15 cellular contexts compared by ENCODE assay signal in the genomic region with DNA sequence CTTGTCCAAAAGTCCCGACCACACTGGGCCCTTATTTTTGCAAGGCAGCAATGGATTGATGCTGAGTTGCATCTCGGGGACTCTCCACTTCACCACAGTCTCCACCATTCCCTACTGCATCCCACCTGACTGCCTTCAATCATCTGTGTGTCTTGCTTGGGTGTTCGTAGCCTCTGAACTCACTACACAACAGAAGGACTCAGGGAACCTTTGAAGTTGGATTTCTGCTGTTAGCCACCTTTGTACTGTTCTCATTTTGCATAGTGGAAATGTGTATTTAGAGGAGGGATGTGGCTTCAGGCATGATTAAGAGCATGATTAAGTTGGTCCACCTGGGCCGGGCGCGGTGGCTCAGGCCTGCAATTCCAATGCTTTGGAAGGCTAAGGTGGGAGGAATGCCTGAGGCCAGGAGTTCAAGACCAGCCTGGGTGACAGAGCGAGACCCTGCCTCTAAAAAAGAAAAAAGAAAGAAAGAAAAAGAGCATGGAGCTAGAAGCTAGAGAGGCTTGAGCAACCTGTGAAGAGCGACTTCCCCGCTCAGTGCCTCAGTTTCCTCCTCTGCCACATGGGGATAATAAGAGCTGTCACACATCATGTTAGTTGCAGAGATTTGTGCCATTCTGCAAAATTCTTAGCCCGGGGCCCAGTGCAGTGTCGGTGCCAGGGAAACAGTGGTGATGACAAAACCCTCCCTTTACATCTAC.
DNase-seq lines count a peak whose midpoint lies in the region; ATAC-seq and TF ChIP-seq lines count a peak whose summit lies in the region.
"Had no signal": no experiment of that assay in that cellular context is flagged by ENCODE, and none has a peak within 500 bp of the region (broad histone marks: within the 10 kb centered on the region; RNA-seq: fewer than 3 reads in every experiment).

No MANE protein-coding gene starts in this region.

- no peak for DNase-seq in activated naive CD4-positive, alpha-beta T cell treated with anti-CD3 and anti-CD28 coated beads, Interleukin-2, amount 10 ng/mL, durations not matched to agents 7 days and 5 days
- peak in 1 of 9 donors; percentile 22 for DNase-seq in naive thymus-derived CD4-positive, alpha-beta T cell
- DNase-seq in upper lobe of left lung (no peak), HK-2 (ENCODE audit: unreplicated experiment) (no peak)
- DNase-seq: activated B cell treated with CpG ODN at 0.5 μM for 24 hours; activated effector memory CD4-positive, alpha-beta T cell treated with Interleukin-2 at 50 U/mL for 16 hours; H7; NCI-H1092; RPMI8226 had no signal

- no peaks in the 10 kb centered on the region for H3K36me3 ChIP-seq in duodenal mucosa (ENCODE audit: control insufficient read depth in 1 of 2, insufficient read depth in 2 of 2, low read length in 2 of 2)
- no peaks in the 10 kb centered on the region for H3K36me3 ChIP-seq in naive thymus-derived CD4-positive, alpha-beta T cell (ENCODE audit: control insufficient read depth in 2 of 3, insufficient read depth in 3 of 3, low read length in 3 of 3)
- no peaks in the 10 kb centered on the region for H3K36me3 ChIP-seq in upper lobe of left lung

- H3K27ac Mint-ChIP-seq in activated naive CD4-positive, alpha-beta T cell treated with anti-CD3 and anti-CD28 coated beads, Interleukin-2, amount 50 U/mL, for 24 hours, result peak overlapping the region; percentile 59
- H3K27ac Mint-ChIP-seq in activated naive CD4-positive, alpha-beta T cell treated with anti-CD3 and anti-CD28 coated beads, Interleukin-2, amount 10 ng/mL, durations not matched to agents 7 days and 5 days, result no peak overlapping the region
- peak overlapping the region in 8 of 9 donors; percentile 38 to 79 (median 70) for H3K27ac Mint-ChIP-seq in naive thymus-derived CD4-positive, alpha-beta T cell
- H3K27ac Mint-ChIP-seq: activated B cell treated with CpG ODN at 0.5 μM for 24 hours; stimulated activated effector memory CD8-positive, alpha-beta T cell treated with anti-CD3 and anti-CD28 coated beads, Interleukin-12 subunit alpha, Interleukin-12 subunit beta, amount 100 ng/mL, for 72 hours had no signal

- no peaks in the 10 kb centered on the region for H3K9me3 Mint-ChIP-seq in activated naive CD4-positive, alpha-beta T cell treated with anti-CD3 and anti-CD28 coated beads, Interleukin-2, amount 50 U/mL, for 24 hours
- H3K9me3 Mint-ChIP-seq in activated naive CD4-positive, alpha-beta T cell treated with anti-CD3 and anti-CD28 coated beads, Interleukin-2, amount 10 ng/mL, durations not matched to agents 7 days and 5 days, result no peaks in the 10 kb centered on the region
- H3K9me3 Mint-ChIP-seq in naive thymus-derived CD4-positive, alpha-beta T cell, result no peaks in the 10 kb centered on the region
- H3K9me3 Mint-ChIP-seq: activated B cell treated with CpG ODN at 0.5 μM for 24 hours; stimulated activated effector memory CD8-positive, alpha-beta T cell treated with anti-CD3 and anti-CD28 coated beads, Interleukin-12 subunit alpha, Interleukin-12 subunit beta, amount 100 ng/mL, for 72 hours had no signal

- ATAC-seq in naive thymus-derived CD4-positive, alpha-beta T cell, result no peak
- ATAC-seq in upper lobe of left lung (ENCODE audit: low FRiP score in 2 of 2) (no peak), GM19397 (IDR thresholded peaks at IDR 0.05; ENCODE audit: unreplicated experiment) (no peak), HG03135 (IDR thresholded peaks at IDR 0.05; ENCODE audit: unreplicated experiment) (no peak)
- ATAC-seq: stimulated activated effector memory CD8-positive, alpha-beta T cell treated with anti-CD3 and anti-CD28 coated beads, Interleukin-12 subunit alpha, Interleukin-12 subunit beta, amount 100 ng/mL, for 72 hours had no signal

- no peak for TF ChIP-seq POLR2A in upper lobe of left lung (IDR thresholded peaks at IDR 0.05)

- no peaks in the 10 kb centered on the region for H3K36me3 Mint-ChIP-seq in activated naive CD4-positive, alpha-beta T cell treated with anti-CD3 and anti-CD28 coated beads, Interleukin-2, amount 50 U/mL, for 24 hours
- no peaks in the 10 kb centered on the region for H3K36me3 Mint-ChIP-seq in activated naive CD4-positive, alpha-beta T cell treated with anti-CD3 and anti-CD28 coated beads, Interleukin-2, amount 10 ng/mL, durations not matched to agents 7 days and 5 days
- peaks cover 0 to 4% (median 0%) of the 10 kb centered on the region in 5 donors for H3K36me3 Mint-ChIP-seq in naive thymus-derived CD4-positive, alpha-beta T cell
- H3K36me3 Mint-ChIP-seq: stimulated activated effector memory CD8-positive, alpha-beta T cell treated with anti-CD3 and anti-CD28 coated beads, Interleukin-12 subunit alpha, Interleukin-12 subunit beta, amount 100 ng/mL, for 72 hours had no signal

- 74 to 79% methylated on average over 11 of the region's 11 CpGs for WGBS in upper lobe of left lung, 2 donors

- H3K27ac ChIP-seq in duodenal mucosa (ENCODE audit: low read depth, low read length), result peak overlapping the region; percentile 5
- H3K27ac ChIP-seq in naive thymus-derived CD4-positive, alpha-beta T cell (ENCODE audit: low read depth, low read length), result no peak overlapping the region
- peak overlapping the region; percentile 27 to 50 (median 32) for H3K27ac ChIP-seq in upper lobe of left lung

- intact Hi-C loops in naive thymus-derived CD4-positive, alpha-beta T cell (cut with micrococcal nuclease), result loop anchor here in 1 of 2 donors (5.0 kb wide), 1 partner anchor 52 kb away; no protein-coding TSS in a partner anchor

- no peak overlapping the region for H3K9ac ChIP-seq in duodenal mucosa (ENCODE audit: low read depth in 1 of 2, low read length in 2 of 2)

- POLR2A ChIA-PET in naive thymus-derived CD4-positive, alpha-beta T cell (lab: Charles Lee), result no interaction called here

- H3K4me3 ChIP-seq in duodenal mucosa (ENCODE audit: low read depth in 1 of 2, low read length in 2 of 2) (no peak overlapping the region), upper lobe of left lung (no peak overlapping the region)
- no peak overlapping the region for H3K4me3 ChIP-seq in naive thymus-derived CD4-positive, alpha-beta T cell (ENCODE audit: low read length)

- H3K9me3 ChIP-seq in duodenal mucosa (ENCODE audit: control insufficient read depth in 1 of 2, low read length in 2 of 2) (no peaks in the 10 kb centered on the region), upper lobe of left lung (no peaks in the 10 kb centered on the region)
- no peaks in the 10 kb centered on the region for H3K9me3 ChIP-seq in naive thymus-derived CD4-positive, alpha-beta T cell (ENCODE audit: control insufficient read depth in 2 of 3, low read length in 3 of 3)

- no peaks in the 10 kb centered on the region for H3K27me3 Mint-ChIP-seq in activated naive CD4-positive, alpha-beta T cell treated with anti-CD3 and anti-CD28 coated beads, Interleukin-2, amount 50 U/mL, for 24 hours
- H3K27me3 Mint-ChIP-seq in activated naive CD4-positive, alpha-beta T cell treated with anti-CD3 and anti-CD28 coated beads, Interleukin-2, amount 10 ng/mL, durations not matched to agents 7 days and 5 days, result peaks cover 23% of the 10 kb centered on the region
- peaks cover 0 to 2% (median 0%) of the 10 kb centered on the region in 5 donors for H3K27me3 Mint-ChIP-seq in naive thymus-derived CD4-positive, alpha-beta T cell

- H3K4me1 ChIP-seq in duodenal mucosa (ENCODE audit: control insufficient read depth in 1 of 2, insufficient read depth in 2 of 2, low read length in 2 of 2) (peaks cover 45 to 67% of the 10 kb centered on the region in 2 donors), upper lobe of left lung (peaks cover 28 to 39% (median 36%) of the 10 kb centered on the region in 4 donors)
- H3K4me1 ChIP-seq in naive thymus-derived CD4-positive, alpha-beta T cell (ENCODE audit: control insufficient read depth in 2 of 2, insufficient read depth in 2 of 2, low read length in 2 of 2), result peaks cover 13 to 24% of the 10 kb centered on the region in 2 donors

- CTCF ChIA-PET in activated naive CD4-positive, alpha-beta T cell treated with anti-CD3 and anti-CD28 coated beads, Interleukin-2, amount 10 ng/mL, durations not matched to agents 7 days and 5 days (lab: Charles Lee), result no interaction called here
- CTCF ChIA-PET in naive thymus-derived CD4-positive, alpha-beta T cell (lab: Charles Lee), result no interaction called here

- no peak for TF ChIP-seq EP300 in upper lobe of left lung (IDR thresholded peaks at IDR 0.05)

- H3K4me3 Mint-ChIP-seq in activated naive CD4-positive, alpha-beta T cell treated with anti-CD3 and anti-CD28 coated beads, Interleukin-2, amount 50 U/mL, for 24 hours, result no peak overlapping the region
- no peak overlapping the region for H3K4me3 Mint-ChIP-seq in activated naive CD4-positive, alpha-beta T cell treated with anti-CD3 and anti-CD28 coated beads, Interleukin-2, amount 10 ng/mL, durations not matched to agents 7 days and 5 days
- peak overlapping the region in 3 of 10 donors; percentile 5 to 48 (median 36) for H3K4me3 Mint-ChIP-seq in naive thymus-derived CD4-positive, alpha-beta T cell
- H3K4me3 Mint-ChIP-seq: activated B cell treated with CpG ODN at 0.5 μM for 24 hours; CD14-positive monocyte; stimulated activated effector memory CD8-positive, alpha-beta T cell treated with anti-CD3 and anti-CD28 coated beads, Interleukin-12 subunit alpha, Interleukin-12 subunit beta, amount 100 ng/mL, for 72 hours had no signal

- H3K27me3 ChIP-seq in duodenal mucosa (ENCODE audit: control insufficient read depth in 1 of 2, insufficient read depth in 2 of 2, low read length in 2 of 2) (no peaks in the 10 kb centered on the region), upper lobe of left lung (no peaks in the 10 kb centered on the region)
- no peaks in the 10 kb centered on the region for H3K27me3 ChIP-seq in naive thymus-derived CD4-positive, alpha-beta T cell (ENCODE audit: control insufficient read depth in 2 of 2, insufficient read depth in 2 of 2, low read length in 2 of 2)

- TF ChIP-seq CTCF in upper lobe of left lung (IDR thresholded peaks at IDR 0.05), result no peak

- peaks cover 33% of the 10 kb centered on the region for H3K4me1 Mint-ChIP-seq in activated naive CD4-positive, alpha-beta T cell treated with anti-CD3 and anti-CD28 coated beads, Interleukin-2, amount 50 U/mL, for 24 hours
- peaks cover 62% of the 10 kb centered on the region for H3K4me1 Mint-ChIP-seq in activated naive CD4-positive, alpha-beta T cell treated with anti-CD3 and anti-CD28 coated beads, Interleukin-2, amount 10 ng/mL, durations not matched to agents 7 days and 5 days
- H3K4me1 Mint-ChIP-seq in naive thymus-derived CD4-positive, alpha-beta T cell, result peaks cover 26 to 52% (median 40%) of the 10 kb centered on the region in 7 donors
